ENCODE assay signal across 14 cellular contexts in genomic region chr20:33945391-33946079, GRCh38. TPM values are rescaled to one million over a fixed set of nuclear protein-coding genes. Genes with fewer than 3 reads are reported as not detected.
DNase-seq lines count a peak whose midpoint lies in the region; ATAC-seq, FAIRE-seq and TF ChIP-seq lines count a peak whose summit lies in the region.
"Had no signal": no experiment of that assay in that cellular context is flagged by ENCODE, and none has a peak within 500 bp of the region (broad histone marks: within the 10 kb centered on the region; RNA-seq: fewer than 3 reads in every experiment).

No MANE protein-coding gene starts in this region.

- in situ Hi-C loops in IMR-90 (cut with MboI; ENCODE audit: low sequenced_read_pairs) = no loop called here

- peak; percentile 96 for ATAC-seq in IMR-90 (ENCODE audit: low read depth)
- no peak for ATAC-seq in stimulated activated effector memory CD8-positive, alpha-beta T cell treated with anti-CD3 and anti-CD28 coated beads, Interleukin-12 subunit alpha, Interleukin-12 subunit beta, amount 100 ng/mL, for 72 hours
- ATAC-seq in HG03521 (IDR thresholded peaks at IDR 0.05; ENCODE audit: unreplicated experiment) = no peak
- ATAC-seq: effector memory CD8-positive, alpha-beta T cell; SK-N-SH treated with all-trans-retinoic acid at 6 μM for 48 hours had no signal

- no peaks in the 10 kb centered on the region for H3K4me1 Mint-ChIP-seq in stimulated activated effector memory CD8-positive, alpha-beta T cell treated with anti-CD3 and anti-CD28 coated beads, Interleukin-12 subunit alpha, Interleukin-12 subunit beta, amount 100 ng/mL, for 72 hours
- H3K4me1 Mint-ChIP-seq: activated CD4-positive, alpha-beta T cell treated with anti-CD3 and anti-CD28 coated beads, Interleukin-2, amount 10 ng/mL, durations not matched to agents 7 days and 5 days had no signal

- H4K5ac ChIP-seq in IMR-90 (ENCODE audit: low read depth, low read length) = no peak overlapping the region

- peaks cover 12% of the 10 kb centered on the region for H3K9me3 ChIP-seq in IMR-90 (ENCODE audit: control insufficient read depth, insufficient read depth, low read length)

- H3K4me3 ChIP-seq in IMR-90 (ENCODE audit: insufficient read depth, low read depth, low read length) = no peak overlapping the region
- H3K4me3 ChIP-seq: left ventricle myocardium inferior, tibial artery had no signal

- H2BK15ac ChIP-seq in IMR-90 (ENCODE audit: low read depth, low read length) = no peak overlapping the region

- H3K27ac Mint-ChIP-seq in stimulated activated effector memory CD8-positive, alpha-beta T cell treated with anti-CD3 and anti-CD28 coated beads, Interleukin-12 subunit alpha, Interleukin-12 subunit beta, amount 100 ng/mL, for 72 hours = no peak overlapping the region
- H3K27ac Mint-ChIP-seq: activated CD4-positive, alpha-beta T cell treated with anti-CD3 and anti-CD28 coated beads, Interleukin-2, amount 10 ng/mL, durations not matched to agents 7 days and 5 days; effector memory CD8-positive, alpha-beta T cell had no signal

- H4K91ac ChIP-seq in IMR-90 (ENCODE audit: insufficient read depth, low read depth, low read length) = no peak overlapping the region

- no peak for TF ChIP-seq CTCF in IMR-90 (conservative IDR thresholded peaks at IDR 0.05; ENCODE audit: low read depth, low read length)

- H3K23ac ChIP-seq in IMR-90 (ENCODE audit: low read depth, low read length) = no peak overlapping the region

- no peaks in the 10 kb centered on the region for H3K36me3 ChIP-seq in IMR-90 (ENCODE audit: control insufficient read depth, insufficient read depth, low read length)
- H3K36me3 ChIP-seq: left ventricle myocardium inferior, tibial artery had no signal

- H2AK5ac ChIP-seq in IMR-90 (ENCODE audit: low read depth, low read length) = no peak overlapping the region

- H3K27me3 ChIP-seq in IMR-90 (ENCODE audit: control insufficient read depth, insufficient read depth, low read length) = no peaks in the 10 kb centered on the region
- H3K27me3 ChIP-seq: tibial artery had no signal

- no peak overlapping the region for H3K56ac ChIP-seq in IMR-90 (ENCODE audit: extremely low read depth, insufficient read depth, low read length)

- dilution Hi-C loops in IMR-90 (cut with HindIII; ENCODE audit: low sequenced_read_pairs, unreplicated experiment) = no loop called here

- no peak overlapping the region; the same call in 1 of the 2 replicates for H2BK20ac ChIP-seq in IMR-90 (ENCODE audit: low read depth, low read length)

- no peak overlapping the region for H3K27ac ChIP-seq in IMR-90 (ENCODE audit: insufficient read depth, low read length)
- H3K27ac ChIP-seq: left ventricle myocardium inferior, tibial artery had no signal

- no peaks in the 10 kb centered on the region for H3K79me1 ChIP-seq in IMR-90 (ENCODE audit: low read depth in 1 of 2, low read length in 2 of 2)

- DNase-seq in IMR-90 = peak; percentile 93
- peak in 45 of 58 donors; percentile 2 to 86 (median 46) for DNase-seq in anterior cingulate cortex (lab: John Stamatoyannopoulos, UW)
- DNase-seq in frontal cortex (ENCODE audit: low spot score in 2 of 2) = peak in 1 of 2 donors; percentile 31
- peak; percentile 95 for DNase-seq in superior temporal gyrus (ENCODE audit: extremely low spot score)
- no peak for DNase-seq in stimulated activated effector memory CD8-positive, alpha-beta T cell treated with anti-CD3 and anti-CD28 coated beads, Interleukin-12 subunit alpha, Interleukin-12 subunit beta, amount 100 ng/mL, for 72 hours (ENCODE audit: low spot score in 2 of 2)
- no peak for DNase-seq in activated CD4-positive, alpha-beta T cell treated with anti-CD3 and anti-CD28 coated beads for 48 hours
- DNase-seq: activated CD4-positive, alpha-beta T cell treated with anti-CD3 and anti-CD28 coated beads, Interleukin-2, amount 10 ng/mL, durations not matched to agents 7 days and 5 days; activated naive CD4-positive, alpha-beta T cell; effector memory CD8-positive, alpha-beta T cell; left ventricle myocardium inferior; NCI-H1048; tibial artery had no signal

- no peak overlapping the region; the same call in 1 of the 2 replicates for H3K4ac ChIP-seq in IMR-90 (ENCODE audit: low read depth, low read length)

- peaks cover 13% of the 10 kb centered on the region for H3K9me3 Mint-ChIP-seq in stimulated activated effector memory CD8-positive, alpha-beta T cell treated with anti-CD3 and anti-CD28 coated beads, Interleukin-12 subunit alpha, Interleukin-12 subunit beta, amount 100 ng/mL, for 72 hours

- intact Hi-C loops in IMR-90 (cut with micrococcal nuclease) = no loop called here

- no peak overlapping the region for H3K4me2 ChIP-seq in IMR-90 (ENCODE audit: low read depth, low read length)

- no peaks in the 10 kb centered on the region for H3K36me3 Mint-ChIP-seq in stimulated activated effector memory CD8-positive, alpha-beta T cell treated with anti-CD3 and anti-CD28 coated beads, Interleukin-12 subunit alpha, Interleukin-12 subunit beta, amount 100 ng/mL, for 72 hours

- TF ChIP-seq RAD21 in IMR-90 (IDR thresholded peaks at IDR 0.05; ENCODE audit: low read length) = no peak

- no peaks in the 10 kb centered on the region for H4K20me1 ChIP-seq in IMR-90 (ENCODE audit: insufficient read depth, low read length)

- H3K9ac ChIP-seq in IMR-90 (ENCODE audit: low read depth, low read length) = no peak overlapping the region

- CTCF ChIA-PET in IMR-90 (lab: Yijun Ruan, JAX) = no interaction called here

- H3K4me3 Mint-ChIP-seq in stimulated activated effector memory CD8-positive, alpha-beta T cell treated with anti-CD3 and anti-CD28 coated beads, Interleukin-12 subunit alpha, Interleukin-12 subunit beta, amount 100 ng/mL, for 72 hours = no peak overlapping the region
- H3K4me3 Mint-ChIP-seq: activated CD4-positive, alpha-beta T cell treated with anti-CD3 and anti-CD28 coated beads, Interleukin-2, amount 10 ng/mL, durations not matched to agents 7 days and 5 days; effector memory CD8-positive, alpha-beta T cell had no signal

- no peak overlapping the region for H3K14ac ChIP-seq in IMR-90 (replicated peaks; ENCODE audit: low read depth, low read length)

- no peak overlapping the region for H2AFZ ChIP-seq in IMR-90 (replicated peaks; ENCODE audit: low read length, poor library complexity)

- WGBS in IMR-90 (ENCODE audit: extremely low coverage in 2 of 2, insufficient read length in 1 of 2), 2 experiments = no CpG with 5 or more reads among the region's 5 CpGs

- H3K9me1 ChIP-seq in IMR-90 (ENCODE audit: insufficient read depth, low read length) = 0 out of 2 replicates have a peak, but pooled peaks cover 3% of the 10 kb centered on the region

- H3K4me1 ChIP-seq in IMR-90 (ENCODE audit: control insufficient read depth, insufficient read depth, low read length) = peaks cover 2% of the 10 kb centered on the region; the same call in 1 of the 2 replicates
- H3K4me1 ChIP-seq: left ventricle myocardium inferior, tibial artery had no signal

- H2BK5ac ChIP-seq in IMR-90 (ENCODE audit: low read depth, low read length, poor library complexity, severe bottlenecking) = no peak overlapping the region

- no peak overlapping the region for H4K8ac ChIP-seq in IMR-90 (ENCODE audit: low read depth in 2 of 2, low read length in 2 of 2)

- H3K18ac ChIP-seq in IMR-90 (ENCODE audit: low read depth, low read length) = no peak overlapping the region

- BruUV-seq in IMR-90 (replicated peaks; lab: Mats Ljungman, UMichigan) = no TSS peak

- POLR2A ChIA-PET in IMR-90 (lab: Charles Lee; ENCODE audit: unreplicated experiment) = no interaction called here

- FAIRE-seq in frontal cortex (lab: Jason Lieb, UNC) = peak; percentile 85

- H2AK9ac ChIP-seq in IMR-90 (replicated peaks; ENCODE audit: low read depth, low read length, poor library complexity) = peak overlapping the region; percentile 20

- TF ChIP-seq POLR2A in IMR-90 (IDR thresholded peaks at IDR 0.05; ENCODE audit: low read depth, low read length) = no peak

- H2BK120ac ChIP-seq in IMR-90 (ENCODE audit: low read depth, low read length) = no peak overlapping the region; the same call in 1 of the 2 replicates

TF ChIP-seq in IMR-90, 13 proteins besides CTCF, POLR2A, EP300 and RAD21:
- TF ChIP-seq BHLHE40 (IDR thresholded peaks at IDR 0.05; ENCODE audit: low read depth, low read length) (no peak), ELK1 (IDR thresholded peaks at IDR 0.05; ENCODE audit: borderline replicate concordance, low read depth, low read length) (no peak), FOS (IDR thresholded peaks at IDR 0.05; ENCODE audit: low read depth, low read length) (peak; percentile 81; the same call in 1 of the 2 replicates), CEBPB (IDR thresholded peaks at IDR 0.05; ENCODE audit: low read depth, low read length) (peak; percentile 99), MAFK (IDR thresholded peaks at IDR 0.05; ENCODE audit: low read depth, low read length) (no peak), RFX5 (IDR thresholded peaks at IDR 0.05; ENCODE audit: low read depth, low read length) (no peak)

RNA-seq across cellular contexts. Expression of gene RALY, which starts 48.2 kb away (rescaled TPM):
- total RNA-seq in IMR-90 (2012; rRNA removed) (45.8 and 46.2 TPM in 2 replicates), frontal cortex (48.5 TPM)
- 115 and 123 TPM in 2 replicates for polyA plus RNA-seq in IMR-90 (2012; rRNA removed)
- polyA plus RNA-seq in IMR-90 (2012; cell fraction: cytosol; rRNA removed) = 145 and 250 TPM in 2 replicates
- polyA plus RNA-seq in IMR-90 (2012; cell fraction: nucleus; rRNA removed; ENCODE audit: low replicate concordance) = 72.9 and 111 TPM in 2 replicates

Comparison
In these comparisons a context has a peak if more than half of its experiments do, and no peak if none do; other contexts are left out.
1. DNase-seq: peak in IMR-90 (single experiment), anterior cingulate cortex (45 of 58) and superior temporal gyrus (single experiment); none in stimulated activated effector memory CD8-positive, alpha-beta T cell treated with anti-CD3 and anti-CD28 coated beads, Interleukin-12 subunit alpha, Interleukin-12 subunit beta, amount 100 ng/mL, for 72 hours (0 of 2) and activated CD4-positive, alpha-beta T cell treated with anti-CD3 and anti-CD28 coated beads for 48 hours (single experiment).